ENCODE assay signal across 8 cellular contexts in the genomic region with DNA sequence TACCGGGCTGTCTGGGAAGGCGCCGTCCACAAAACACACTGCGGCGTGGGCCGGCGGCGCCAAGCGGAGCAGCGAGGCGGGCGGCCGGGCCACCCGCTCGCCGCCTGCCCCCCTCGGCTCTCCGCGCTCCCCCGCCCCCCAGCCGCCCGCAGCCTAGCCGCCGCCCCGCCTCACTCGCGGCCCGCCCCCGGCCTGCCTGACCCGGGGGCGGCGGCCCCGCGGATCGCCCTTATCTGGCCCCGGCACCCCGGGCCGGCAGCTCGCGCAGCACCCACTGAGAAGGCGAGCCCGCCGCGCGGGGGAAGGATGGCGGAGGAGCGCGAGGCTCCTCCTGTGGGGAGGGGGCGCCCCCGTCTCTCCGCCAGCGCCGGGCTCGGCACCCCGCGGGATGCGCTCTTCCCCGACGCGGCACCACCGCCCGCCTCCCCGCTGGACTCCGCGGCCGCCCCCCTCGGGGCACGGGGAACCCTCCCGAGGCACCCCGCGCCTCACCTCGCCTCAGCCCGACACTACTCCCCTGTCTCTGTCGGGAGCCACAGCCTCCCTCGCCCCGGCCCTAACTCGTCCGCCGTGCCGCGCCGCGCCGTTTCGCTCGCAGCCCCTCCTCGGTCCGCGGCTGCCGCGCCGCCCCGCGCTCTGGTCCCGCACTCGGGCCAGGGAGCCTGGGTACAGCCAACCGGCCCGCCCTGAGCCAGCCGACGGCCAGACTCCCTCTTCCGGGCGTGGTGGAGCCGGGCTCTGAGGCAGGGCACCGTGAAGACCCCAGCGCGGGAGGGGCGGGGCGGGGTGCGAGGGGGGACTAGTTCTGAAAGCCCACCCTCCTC. TPM values are rescaled to one million over a fixed set of nuclear protein-coding genes. Genes with fewer than 3 reads are reported as not detected.
DNase-seq lines count a peak whose midpoint lies in the region; ATAC-seq and TF ChIP-seq lines count a peak whose summit lies in the region.

No MANE protein-coding gene starts in this region.

- peak overlapping the region; percentile 80 for H3K4me3 Mint-ChIP-seq in dendritic cell treated with granulocyte-macrophage colony-stimulating factor and Interleukin-4, amounts not matched to agents 40 ng/mL and 50 ng/mL, for 4 days

- peak overlapping the region; percentile 94 to 95 for H3K27ac ChIP-seq in liver (ENCODE audit: low read depth in 1 of 2, low read length in 2 of 2)

- H3K27ac Mint-ChIP-seq in dendritic cell treated with granulocyte-macrophage colony-stimulating factor and Interleukin-4, amounts not matched to agents 40 ng/mL and 50 ng/mL, for 4 days: peak overlapping the region; percentile 91

- no peak for DNase-seq in Jurkat, Clone E6-1 (ENCODE audit: low read depth, low spot score)
- peak; percentile 32 to 47 for DNase-seq in activated CD4-positive, alpha-beta T cell treated with anti-CD3 and anti-CD28 coated beads for 4 hours
- peak in 2 of 3 donors; percentile 1 to 28 for DNase-seq in stimulated activated CD4-positive, alpha-beta T cell treated with anti-CD3 and anti-CD28 coated beads, TNF-alpha, amount 100 ng/mL, for 48 hours (ENCODE audit: low read depth in 3 of 3)
- no peak for DNase-seq in HT-29 (ENCODE audit: low spot score)

- no peaks in the 10 kb centered on the region for H3K9me3 Mint-ChIP-seq in dendritic cell treated with granulocyte-macrophage colony-stimulating factor and Interleukin-4, amounts not matched to agents 40 ng/mL and 50 ng/mL, for 4 days

- WGBS in liver: under 1% methylated on average over 106 of the region's 109 CpGs

- H3K9ac ChIP-seq in ES-I3 (ENCODE audit: low read depth, low read length) (peak overlapping the region; percentile 82), liver (ENCODE audit: low read depth in 1 of 2, low read length in 2 of 2) (peak overlapping the region; percentile 71 to 77)

- no peak for TF ChIP-seq CTCF in liver (IDR thresholded peaks at IDR 0.05; ENCODE audit: low read depth, low read length, missing input control)

- H3K27me3 Mint-ChIP-seq in dendritic cell treated with granulocyte-macrophage colony-stimulating factor and Interleukin-4, amounts not matched to agents 40 ng/mL and 50 ng/mL, for 4 days: no peaks in the 10 kb centered on the region

- H3K36me3 ChIP-seq in ES-I3 (ENCODE audit: insufficient read depth, low read length): no peaks in the 10 kb centered on the region
- no peaks in the 10 kb centered on the region for H3K36me3 ChIP-seq in liver (ENCODE audit: control insufficient read depth in 4 of 4, insufficient read depth in 3 of 4, low read depth in 1 of 4, low read length in 3 of 4)

- peak overlapping the region; percentile 64 for H3K4me3 ChIP-seq in Jurkat, Clone E6-1 (ENCODE audit: low read length)
- H3K4me3 ChIP-seq in liver (ENCODE audit: low read depth in 1 of 3, low read length in 3 of 3): peak overlapping the region; percentile 61 to 89 (median 78)

- no peak for TF ChIP-seq RAD21 in liver (IDR thresholded peaks at IDR 0.05)

- H3K4me1 ChIP-seq in ES-I3 (ENCODE audit: insufficient read depth, low read length) (peaks cover 23% of the 10 kb centered on the region), liver (ENCODE audit: control insufficient read depth in 4 of 4, insufficient read depth in 4 of 4, low read length in 3 of 4) (peaks cover 0 to 16% (median 8%) of the 10 kb centered on the region in 4 donors)

- peak; percentile 35 for ATAC-seq in GM21529 (IDR thresholded peaks at IDR 0.05; ENCODE audit: unreplicated experiment)

- intact Hi-C loops in dendritic cell treated with granulocyte-macrophage colony-stimulating factor and Interleukin-4, amounts not matched to agents 40 ng/mL and 50 ng/mL, for 4 days (cut with micrococcal nuclease): loop anchor here (5.0 kb wide), 2 partner anchors 40 to 150 kb away; no protein-coding TSS in a partner anchor

- H3K9me3 ChIP-seq in ES-I3 (ENCODE audit: control insufficient read depth, insufficient read depth, low read length): no peaks in the 10 kb centered on the region
- H3K9me3 ChIP-seq in liver (ENCODE audit: control insufficient read depth in 4 of 4, low read length in 3 of 4): no peaks in the 10 kb centered on the region

- H3K36me3 Mint-ChIP-seq in dendritic cell treated with granulocyte-macrophage colony-stimulating factor and Interleukin-4, amounts not matched to agents 40 ng/mL and 50 ng/mL, for 4 days (ENCODE audit: low read depth): peaks cover 7% of the 10 kb centered on the region

- peaks cover 16% of the 10 kb centered on the region for H3K4me1 Mint-ChIP-seq in dendritic cell treated with granulocyte-macrophage colony-stimulating factor and Interleukin-4, amounts not matched to agents 40 ng/mL and 50 ng/mL, for 4 days (ENCODE audit: low read depth)

- H3K27me3 ChIP-seq in liver (ENCODE audit: control insufficient read depth in 4 of 4, insufficient read depth in 4 of 4, low read length in 3 of 4): no peaks in the 10 kb centered on the region

TF ChIP-seq in liver, 16 proteins besides CTCF, POLR2A, EP300 and RAD21:
- TF ChIP-seq FOXA2 (IDR thresholded peaks at IDR 0.05): no peak
- no peak for TF ChIP-seq YY1 (IDR thresholded peaks at IDR 0.05)
- TF ChIP-seq REST (IDR thresholded peaks at IDR 0.05): no peak
- TF ChIP-seq MAX (IDR thresholded peaks at IDR 0.05): no peak
- no peak for TF ChIP-seq GABPA (IDR thresholded peaks at IDR 0.05 in 1 of 2, conservative IDR thresholded peaks at IDR 0.05 in 1 of 2)
- TF ChIP-seq TAF1 (conservative IDR thresholded peaks at IDR 0.05): no peak

RNA-seq across cellular contexts. Expression of gene ATP11C, which starts 0.6 kb away (rescaled TPM):
- 23.6 TPM for polyA plus RNA-seq in Jurkat, Clone E6-1 (2012; ENCODE audit: insufficient read depth, insufficient read length)
- 10 to 100 TPM; 16.0 to 52.1 TPM for total RNA-seq in liver
- 10 to 100 TPM; 11.8 to 21.8 TPM for polyA plus RNA-seq in liver
- total RNA-seq in HT-29 (2014; rRNA removed; shearing (Covaris generic)): 0.94 and 1.0 TPM in 2 replicates

RNA-seq across cellular contexts. Expression of gene CXorf66, which starts 33.0 kb away (rescaled TPM):
- polyA plus RNA-seq in Jurkat, Clone E6-1 (2012; ENCODE audit: insufficient read depth, insufficient read length): not detected
- total RNA-seq in liver: under 1 TPM in 1 of 2 donors, not detected in 1; 0.08 TPM
- under 1 TPM in 1 of 2 donors, not detected in 1; 0.28 TPM for polyA plus RNA-seq in liver
- total RNA-seq in HT-29 (2014; rRNA removed; shearing (Covaris generic)): not detected in 2 replicates

Comparison
In these comparisons a context has a peak if more than half of its experiments do, and no peak if none do; other contexts are left out.
1. DNase-seq: peak in activated CD4-positive, alpha-beta T cell treated with anti-CD3 and anti-CD28 coated beads for 4 hours (2 of 2) and stimulated activated CD4-positive, alpha-beta T cell treated with anti-CD3 and anti-CD28 coated beads, TNF-alpha, amount 100 ng/mL, for 48 hours (2 of 3); none in Jurkat, Clone E6-1 (single experiment) and HT-29 (single experiment).